21 cellular contexts compared by ENCODE assay signal in the genomic region with DNA sequence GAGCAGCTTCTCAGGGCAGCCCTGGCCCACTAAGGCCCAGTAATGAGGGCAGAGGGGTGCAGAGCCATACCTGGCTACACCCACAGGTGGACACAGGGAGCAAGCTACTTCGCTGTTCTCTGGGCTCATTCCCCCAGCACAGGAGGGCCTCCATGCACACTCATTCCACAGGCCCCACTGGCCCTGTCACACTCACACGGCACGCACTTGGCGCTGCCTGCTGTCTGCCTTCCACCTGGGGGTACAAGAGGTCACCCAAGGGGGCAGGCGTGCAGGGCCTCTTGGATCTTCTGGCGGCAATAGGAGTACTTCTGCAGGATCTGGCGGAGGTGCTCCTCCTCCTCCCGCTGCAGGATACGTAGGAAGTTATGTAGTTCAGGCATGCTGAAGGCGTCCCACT. TPM values are rescaled to one million over a fixed set of nuclear protein-coding genes. Genes with fewer than 3 reads are reported as not detected.
DNase-seq lines count a peak whose midpoint lies in the region; ATAC-seq, FAIRE-seq and TF ChIP-seq lines count a peak whose summit lies in the region.
"Had no signal": no experiment of that assay in that cellular context is flagged by ENCODE, and none has a peak within 500 bp of the region (broad histone marks: within the 10 kb centered on the region; RNA-seq: fewer than 3 reads in every experiment).

No MANE protein-coding gene starts in this region.

- H3K4me3 ChIP-seq in AG04450 (ENCODE audit: low read depth, low read length): no peak overlapping the region
- H3K4me3 ChIP-seq in K562: no peak overlapping the region
- peak overlapping the region in 1 of 2 donors; percentile 28 for H3K4me3 ChIP-seq in neuronal stem cell (ENCODE audit: low read length in 2 of 2)
- H3K4me3 ChIP-seq: MG63, Peyer's patch had no signal

- H2BK5ac ChIP-seq in neuronal stem cell (ENCODE audit: low read length): no peak overlapping the region

- intact Hi-C loops in K562 (cut with micrococcal nuclease): no loop called here

- H3K27ac Mint-ChIP-seq in activated T-cell treated with anti-CD3 and anti-CD28 coated beads, Interleukin-2, amount 50 U/mL, for 24 hours: peak overlapping the region; percentile 40
- H3K27ac Mint-ChIP-seq: HFFc6 had no signal

- H2BK120ac ChIP-seq in neuronal stem cell (ENCODE audit: low read depth, low read length): no peak overlapping the region

- FAIRE-seq in K562 (lab: Jason Lieb, UNC): no peak
- FAIRE-seq: A204.1, D721Med, GM12891 had no signal

- no peak for ATAC-seq in K562
- no peak for ATAC-seq in GM18907 (IDR thresholded peaks at IDR 0.05; ENCODE audit: unreplicated experiment)

- no peak overlapping the region for H3K4ac ChIP-seq in neuronal stem cell (ENCODE audit: low read length)

- peaks cover 45% of the 10 kb centered on the region for H3K79me2 ChIP-seq in K562 (ENCODE audit: control insufficient read depth, insufficient read depth, low read length)

- TF ChIP-seq POLR2A in K562 (conservative IDR thresholded peaks at IDR 0.05): no peak

- peaks cover 47% of the 10 kb centered on the region for H3K4me1 Mint-ChIP-seq in activated T-cell treated with anti-CD3 and anti-CD28 coated beads, Interleukin-2, amount 50 U/mL, for 24 hours (ENCODE audit: low read depth)

- TF ChIP-seq CTCF in AG04450 (IDR thresholded peaks at IDR 0.05; ENCODE audit: low read depth, low read length): no peak
- no peak for TF ChIP-seq CTCF in K562 (IDR thresholded peaks at IDR 0.05 in 2 of 3, conservative IDR thresholded peaks at IDR 0.05 in 1 of 3; ENCODE audit: insufficient read depth in 2 of 3, low read depth in 1 of 3, low read length in 3 of 3)

- POLR2A ChIA-PET in AG04450 (lab: Yijun Ruan, JAX): interaction anchor here (0.6 kb wide), 1 partner anchor 11 kb away, joined by 3 read pairs; no protein-coding TSS in a partner anchor
- POLR2A ChIA-PET in K562 (lab: Yijun Ruan, JAX): interaction anchor here (0.9 to 1.8 kb wide), 4 partner anchors 9 to 24 kb away, joined by 3 to 5 read pairs (median 4); no protein-coding TSS in a partner anchor

- H3K4me1 ChIP-seq in K562 (replicated peaks in 1 of 2; ENCODE audit: control insufficient read depth in 2 of 2, insufficient read depth in 2 of 2, low read length in 2 of 2) (peaks cover 14 to 17% of the 10 kb centered on the region in 2 experiments; a peak in 4 of 5 replicates), neuronal stem cell (ENCODE audit: control insufficient read depth in 2 of 2, insufficient read depth in 1 of 2, low read depth in 1 of 2, low read length in 2 of 2) (peaks cover 3 to 6% of the 10 kb centered on the region in 2 donors)
- H3K4me1 ChIP-seq: BE2C had no signal

- no peak overlapping the region for H3K4me3 Mint-ChIP-seq in activated T-cell treated with anti-CD3 and anti-CD28 coated beads, Interleukin-2, amount 50 U/mL, for 24 hours
- H3K4me3 Mint-ChIP-seq: HFFc6 had no signal

- in situ Hi-C loops in K562 (cut with MboI): no loop called here
- in situ Hi-C loops in G401 (cut with HindIII; ENCODE audit: low sequenced_read_pairs): no loop called here

- H4K91ac ChIP-seq in neuronal stem cell (ENCODE audit: low read depth, low read length, poor library complexity): no peak overlapping the region

- H3K27ac ChIP-seq in AG04450 (ENCODE audit: low read depth, low read length): peak overlapping the region; percentile 11
- H3K27ac ChIP-seq in K562 (ENCODE audit: extremely low read depth, low read depth, low read length): no peak overlapping the region
- H3K27ac ChIP-seq in neuronal stem cell (replicated peaks; ENCODE audit: low read length): no peak overlapping the region

- H2AK5ac ChIP-seq in neuronal stem cell (ENCODE audit: low read depth, low read length): no peak overlapping the region

- no peak for TF ChIP-seq RAD21 in K562 (CRISPR knock-in tag; conservative IDR thresholded peaks at IDR 0.05 in 1 of 2, IDR thresholded peaks at IDR 0.05 in 1 of 2)

- H3K14ac ChIP-seq in neuronal stem cell (ENCODE audit: low read length): no peak overlapping the region

- H2BK12ac ChIP-seq in neuronal stem cell (ENCODE audit: low read length): no peak overlapping the region

- CTCF ChIA-PET in AG04450 (lab: Charles Lee) (interaction anchor here (1.1 to 1.5 kb wide), 2 partner anchors 9 to 136 kb away, joined by 3 to 5 read pairs; no protein-coding TSS in a partner anchor), K562 (lab: Yijun Ruan, JAX; ENCODE audit: low intra/inter-chr PET ratio) (no interaction called here)

- peaks cover 71% of the 10 kb centered on the region; the same call in 2 of the 3 replicates for H3K36me3 ChIP-seq in K562 (ENCODE audit: control insufficient read depth, insufficient read depth, low read length)
- H3K36me3 ChIP-seq in neuronal stem cell (replicated peaks in 1 of 2; ENCODE audit: control insufficient read depth in 2 of 2, insufficient read depth in 2 of 2, low read length in 2 of 2): peaks cover 40 to 70% of the 10 kb centered on the region in 2 donors

- WGBS in K562 (ENCODE audit: insufficient coverage, low coverage, missing lambda C conversion rate): 100% methylated on average over 4 of the region's 10 CpGs
- WGBS in neuronal stem cell (ENCODE audit: extremely low coverage in 2 of 2, insufficient read length in 2 of 2, insufficient replicate concordance in 1 of 2), 2 donors: no CpG with 5 or more reads among the region's 10 CpGs

- peaks cover 90% of the 10 kb centered on the region for H3K36me3 Mint-ChIP-seq in activated T-cell treated with anti-CD3 and anti-CD28 coated beads, Interleukin-2, amount 50 U/mL, for 24 hours (ENCODE audit: low read depth)

- H3K27me3 Mint-ChIP-seq in activated T-cell treated with anti-CD3 and anti-CD28 coated beads, Interleukin-2, amount 50 U/mL, for 24 hours: no peaks in the 10 kb centered on the region

- no peak for DNase-seq in activated T-cell treated with anti-CD3 and anti-CD28 coated beads, Interleukin-2, amount 50 U/mL, for 24 hours
- DNase-seq in activated T-cell treated with anti-CD3 and anti-CD28 coated beads for 4 hours (no peak), AG04450 (ENCODE audit: low read depth, low spot score) (no peak), K562 (ENCODE audit: extremely low read depth in 1 of 4, low spot score in 3 of 4) (no peak), neuronal stem cell (ENCODE audit: low spot score) (no peak), G401 (ENCODE audit: low spot score) (no peak)
- DNase-seq: BE2C, DMS79, H7, HFFc6, MG63, NCI-H1048, NCI-H1417 treated with DMSO at 0.1 percent for 48 hours, NCI-H187, NCI-H446, NCI-H526, Peyer's patch had no signal

- H3K9ac ChIP-seq in K562 (ENCODE audit: insufficient read depth in 1 of 2, low read depth in 2 of 2, low read length in 2 of 2): peak overlapping the region in 1 of 2 experiments; percentile 28; a peak in 1 of 4 replicates
- no peak overlapping the region for H3K9ac ChIP-seq in neuronal stem cell (ENCODE audit: low read depth, low read length, poor library complexity)

- no peak overlapping the region for H3K23ac ChIP-seq in neuronal stem cell (ENCODE audit: low read depth, low read length, poor library complexity)

- H3K79me1 ChIP-seq in neuronal stem cell (ENCODE audit: low read depth, low read length): peaks cover 10% of the 10 kb centered on the region

- peaks cover 18% of the 10 kb centered on the region for H4K20me1 ChIP-seq in K562 (replicated peaks; ENCODE audit: control insufficient read depth, insufficient read depth, low read length)

- H3K4me2 ChIP-seq in K562 (ENCODE audit: insufficient read depth, low read length) (no peak overlapping the region), neuronal stem cell (ENCODE audit: insufficient read depth, low read length, poor library complexity, severe bottlenecking) (no peak overlapping the region)

- peaks cover 4% of the 10 kb centered on the region for H3K9me1 ChIP-seq in K562 (ENCODE audit: control insufficient read depth, insufficient read depth, low read length)

- H2AFZ ChIP-seq in K562 (ENCODE audit: low read depth, low read length) (no peak overlapping the region), neuronal stem cell (ENCODE audit: low read length) (no peak overlapping the region)

- H4K8ac ChIP-seq in neuronal stem cell (ENCODE audit: low read depth, low read length): peak overlapping the region; percentile 70

- TF ChIP-seq EP300 in K562 (IDR thresholded peaks at IDR 0.05; ENCODE audit: low read length): no peak

- H3K27me3 ChIP-seq in AG04450 (ENCODE audit: control insufficient read depth, insufficient read depth, low read length): no peaks in the 10 kb centered on the region
- H3K27me3 ChIP-seq in K562 (ENCODE audit: control insufficient read depth in 2 of 2, insufficient read depth in 2 of 2, low read length in 2 of 2): no peaks in the 10 kb centered on the region
- H3K27me3 ChIP-seq in neuronal stem cell (ENCODE audit: control insufficient read depth in 3 of 3, insufficient read depth in 3 of 3, low read depth in 1 of 3, low read length in 3 of 3): no peaks in the 10 kb centered on the region
- H3K27me3 ChIP-seq: BE2C, MG63, Peyer's patch had no signal

- no peak overlapping the region for H3K18ac ChIP-seq in neuronal stem cell (ENCODE audit: low read length)

- no peak overlapping the region for H2BK15ac ChIP-seq in neuronal stem cell (ENCODE audit: low read length)

- H3K9me3 Mint-ChIP-seq in activated T-cell treated with anti-CD3 and anti-CD28 coated beads, Interleukin-2, amount 50 U/mL, for 24 hours: no peaks in the 10 kb centered on the region
- H3K9me3 Mint-ChIP-seq: HFFc6 had no signal

- no TSS peak for BruUV-seq in K562 (replicated peaks; lab: Mats Ljungman, UMichigan)

- no peaks in the 10 kb centered on the region; the same call in 1 of the 2 replicates for H3K9me3 ChIP-seq in AG04450 (ENCODE audit: control insufficient read depth, insufficient read depth, low read length)
- H3K9me3 ChIP-seq in K562 (replicated peaks; ENCODE audit: control insufficient read depth, insufficient read depth, low read depth, low read length): no peaks in the 10 kb centered on the region
- H3K9me3 ChIP-seq in neuronal stem cell (replicated peaks in 1 of 2; ENCODE audit: control insufficient read depth in 2 of 2, insufficient read depth in 1 of 2, low read depth in 1 of 2, low read length in 2 of 2): no peaks in the 10 kb centered on the region
- H3K9me3 ChIP-seq: BE2C, MG63, Peyer's patch had no signal

RNA-seq across cellular contexts. Expression of a gene that starts 2.3 kb away (rescaled TPM):
- 25.3 and 28.1 TPM in 2 replicates for polyA plus RNA-seq in AG04450 (2011; rRNA removed)
- polyA minus RNA-seq in AG04450 (2011; rRNA and poly(A)+ RNA removed): 12.1 and 16.6 TPM in 2 replicates
- total RNA-seq in K562 (2011; cell fraction: chromatin; rRNA removed; ENCODE audit: low replicate concordance): 4.5 and 14.6 TPM in 2 replicates
- 13.3 and 14.6 TPM in 2 replicates for total RNA-seq in K562 (2011; cell fraction: nucleolus; rRNA removed)
- 12.8 and 17.5 TPM in 2 replicates for total RNA-seq in K562 (2011; cell fraction: nucleoplasm; rRNA removed)
- total RNA-seq in K562 (2014; rRNA removed): 39.9 TPM in 2 replicates
- total RNA-seq in K562 (2014; rRNA removed; fragmentation: Illumina TruSeq; extraction: Trizol): 14.5 and 16.1 TPM in 2 replicates
- 17.2 and 18.5 TPM in 2 replicates for total RNA-seq in K562 (2015; rRNA removed; fragmentation: Illumina TruSeq; extraction: Trizol)
- total RNA-seq in K562 (2021): 24.6 and 25.8 TPM in 2 replicates
- polyA plus RNA-seq in K562 (2011; rRNA removed): 28.0 and 28.4 TPM in 2 replicates
- polyA plus RNA-seq in K562 (2011; cell fraction: cytosol; rRNA removed): 37.6 and 58.4 TPM in 2 replicates
- polyA plus RNA-seq in K562 (2011; cell fraction: nucleus; rRNA removed): 21.9 and 23.6 TPM in 2 replicates
- polyA plus RNA-seq in K562 (2012): 19.2 and 26.6 TPM in 2 replicates
- 24.2 and 26.1 TPM in 2 replicates for polyA plus RNA-seq in K562 (2014; fragmentation: Illumina TruSeq; extraction: Trizol)
- polyA plus RNA-seq in K562 (2014; fragmentation: Nextera tagmentation; extraction: Ambion mirVana): 1 to 10 TPM; 2.8 to 4.4 TPM
- 60.5 and 67.5 TPM in 2 replicates for polyA plus RNA-seq in K562 (2014; rRNA removed)
- 7.5 and 10.5 TPM in 2 replicates for polyA minus RNA-seq in K562 (2011; rRNA and poly(A)+ RNA removed)
- 5.4 and 8.1 TPM in 2 replicates for polyA minus RNA-seq in K562 (2011; cell fraction: cytosol; rRNA and poly(A)+ RNA removed)
- 4.4 and 6.6 TPM in 2 replicates for polyA minus RNA-seq in K562 (2011; cell fraction: nucleus; rRNA and poly(A)+ RNA removed)
- polyA plus RNA-seq in neuronal stem cell (2013, experiment 1 of 2): 28.3 TPM
- 27.7 TPM for polyA plus RNA-seq in neuronal stem cell (2013, experiment 2 of 2)
- 45.0 and 45.4 TPM in 2 replicates for total RNA-seq in G401 (2014; rRNA removed; shearing (Covaris generic))

RNA-seq across cellular contexts. Expression of a gene that starts 7.8 kb away (rescaled TPM):
- polyA plus RNA-seq in AG04450 (2011; rRNA removed) (46.6 and 59.7 TPM in 2 replicates), K562 (2011; rRNA removed) (13.4 and 18.8 TPM in 2 replicates), K562 (2014; fragmentation: Illumina TruSeq; extraction: Trizol) (10.2 and 13.1 TPM in 2 replicates), K562 (2014; fragmentation: Nextera tagmentation; extraction: Ambion mirVana) (under 1 TPM in 1 of 2 experiments, not detected in 1; 0.36 TPM), K562 (2014; rRNA removed) (11.4 and 19.4 TPM in 2 replicates)
- 29.2 and 44.3 TPM in 2 replicates for polyA minus RNA-seq in AG04450 (2011; rRNA and poly(A)+ RNA removed)
- 8.0 and 38.1 TPM in 2 replicates for total RNA-seq in K562 (2011; cell fraction: chromatin; rRNA removed; ENCODE audit: low replicate concordance)
- total RNA-seq in K562 (2011; cell fraction: nucleolus; rRNA removed): 51.5 and 52.6 TPM in 2 replicates
- 19.1 and 27.8 TPM in 2 replicates for total RNA-seq in K562 (2011; cell fraction: nucleoplasm; rRNA removed)
- total RNA-seq in K562 (2014; rRNA removed) (18.4 and 22.7 TPM in 2 replicates), K562 (2014; rRNA removed; fragmentation: Illumina TruSeq; extraction: Trizol) (3.1 and 4.0 TPM in 2 replicates), K562 (2015; rRNA removed; fragmentation: Illumina TruSeq; extraction: Trizol) (11.2 and 11.4 TPM in 2 replicates), K562 (2021) (12.4 and 13.3 TPM in 2 replicates)
- polyA plus RNA-seq in K562 (2011; cell fraction: cytosol; rRNA removed): 24.8 and 51.5 TPM in 2 replicates
- 18.0 and 26.1 TPM in 2 replicates for polyA plus RNA-seq in K562 (2011; cell fraction: nucleus; rRNA removed)
- polyA plus RNA-seq in K562 (2012): 10.3 and 10.6 TPM in 2 replicates
- polyA minus RNA-seq in K562 (2011; rRNA and poly(A)+ RNA removed): 9.3 and 12.8 TPM in 2 replicates
- polyA minus RNA-seq in K562 (2011; cell fraction: cytosol; rRNA and poly(A)+ RNA removed): 13.1 and 14.7 TPM in 2 replicates
- polyA minus RNA-seq in K562 (2011; cell fraction: nucleus; rRNA and poly(A)+ RNA removed): 14.7 and 16.8 TPM in 2 replicates
- polyA plus RNA-seq in neuronal stem cell (2013, experiment 1 of 2): 51.4 TPM
- polyA plus RNA-seq in neuronal stem cell (2013, experiment 2 of 2): 52.0 TPM
- 91.0 and 99.0 TPM in 2 replicates for total RNA-seq in G401 (2014; rRNA removed; shearing (Covaris generic))

RNA-seq across cellular contexts. Expression of a gene that starts 10.3 kb away (rescaled TPM):
- polyA plus RNA-seq in AG04450 (2011; rRNA removed): 25.1 and 26.5 TPM in 2 replicates
- 10.8 and 13.7 TPM in 2 replicates for polyA minus RNA-seq in AG04450 (2011; rRNA and poly(A)+ RNA removed)
- total RNA-seq in K562 (2011; cell fraction: chromatin; rRNA removed; ENCODE audit: low replicate concordance): 39.9 and 84.0 TPM in 2 replicates
- 79.0 and 79.5 TPM in 2 replicates for total RNA-seq in K562 (2011; cell fraction: nucleolus; rRNA removed)
- 56.5 and 60.1 TPM in 2 replicates for total RNA-seq in K562 (2011; cell fraction: nucleoplasm; rRNA removed)
- 38.6 and 51.1 TPM in 2 replicates for total RNA-seq in K562 (2014; rRNA removed)
- 14.5 and 15.3 TPM in 2 replicates for total RNA-seq in K562 (2014; rRNA removed; fragmentation: Illumina TruSeq; extraction: Trizol)
- total RNA-seq in K562 (2015; rRNA removed; fragmentation: Illumina TruSeq; extraction: Trizol): 22.1 and 24.6 TPM in 2 replicates
- 32.5 and 32.9 TPM in 2 replicates for total RNA-seq in K562 (2021)
- 57.1 and 75.8 TPM in 2 replicates for polyA plus RNA-seq in K562 (2011; rRNA removed)
- 67.7 and 69.8 TPM in 2 replicates for polyA plus RNA-seq in K562 (2011; cell fraction: cytosol; rRNA removed)
- 96.6 and 97.5 TPM in 2 replicates for polyA plus RNA-seq in K562 (2011; cell fraction: nucleus; rRNA removed)
- 31.0 and 45.4 TPM in 2 replicates for polyA plus RNA-seq in K562 (2012)
- 22.8 and 27.7 TPM in 2 replicates for polyA plus RNA-seq in K562 (2014; fragmentation: Illumina TruSeq; extraction: Trizol)
- 1 to 10 TPM; 3.6 to 7.0 TPM for polyA plus RNA-seq in K562 (2014; fragmentation: Nextera tagmentation; extraction: Ambion mirVana)
- polyA plus RNA-seq in K562 (2014; rRNA removed): 50.8 and 56.8 TPM in 2 replicates
- polyA minus RNA-seq in K562 (2011; rRNA and poly(A)+ RNA removed): 15.3 and 20.9 TPM in 2 replicates
- polyA minus RNA-seq in K562 (2011; cell fraction: cytosol; rRNA and poly(A)+ RNA removed): 18.1 and 21.2 TPM in 2 replicates
- 22.6 and 30.2 TPM in 2 replicates for polyA minus RNA-seq in K562 (2011; cell fraction: nucleus; rRNA and poly(A)+ RNA removed)
- polyA plus RNA-seq in neuronal stem cell (2013, experiment 1 of 2): 8.5 TPM
- polyA plus RNA-seq in neuronal stem cell (2013, experiment 2 of 2): 8.5 TPM
- 23.2 and 31.8 TPM in 2 replicates for total RNA-seq in G401 (2014; rRNA removed; shearing (Covaris generic))

RNA-seq across cellular contexts. Expression of a gene that starts 15.2 kb away (rescaled TPM):
- polyA plus RNA-seq in AG04450 (2011; rRNA removed) (0.87 and 1.1 TPM in 2 replicates), K562 (2011; rRNA removed) (0.93 and 2.8 TPM in 2 replicates), K562 (2014; fragmentation: Illumina TruSeq; extraction: Trizol) (0.46 and 0.70 TPM in 2 replicates), K562 (2014; fragmentation: Nextera tagmentation; extraction: Ambion mirVana) (under 1 TPM; 0.20 to 0.29 TPM), K562 (2014; rRNA removed) (0.88 TPM in 2 replicates)
- polyA minus RNA-seq in AG04450 (2011; rRNA and poly(A)+ RNA removed): 1.7 and 2.0 TPM in 2 replicates
- total RNA-seq in K562 (2011; cell fraction: chromatin; rRNA removed; ENCODE audit: low replicate concordance): 4.5 and 12.0 TPM in 2 replicates
- total RNA-seq in K562 (2011; cell fraction: nucleolus; rRNA removed): 9.2 and 9.7 TPM in 2 replicates
- 4.2 and 5.0 TPM in 2 replicates for total RNA-seq in K562 (2011; cell fraction: nucleoplasm; rRNA removed)
- total RNA-seq in K562 (2014; rRNA removed) (2.7 and 2.8 TPM in 2 replicates), K562 (2014; rRNA removed; fragmentation: Illumina TruSeq; extraction: Trizol) (0.35 and 0.51 TPM in 2 replicates), K562 (2015; rRNA removed; fragmentation: Illumina TruSeq; extraction: Trizol) (0.36 and 0.60 TPM in 2 replicates), K562 (2021) (1.1 and 1.3 TPM in 2 replicates)
- polyA plus RNA-seq in K562 (2011; cell fraction: cytosol; rRNA removed): 1.1 and 1.7 TPM in 2 replicates
- polyA plus RNA-seq in K562 (2011; cell fraction: nucleus; rRNA removed): 9.1 and 11.3 TPM in 2 replicates
- 0.99 and 1.8 TPM in 2 replicates for polyA plus RNA-seq in K562 (2012)
- polyA minus RNA-seq in K562 (2011; rRNA and poly(A)+ RNA removed): 0.30 and 0.35 TPM in 2 replicates
- polyA minus RNA-seq in K562 (2011; cell fraction: cytosol; rRNA and poly(A)+ RNA removed): not detected in 2 replicates
- 1.5 and 3.0 TPM in 2 replicates for polyA minus RNA-seq in K562 (2011; cell fraction: nucleus; rRNA and poly(A)+ RNA removed)
- polyA plus RNA-seq in neuronal stem cell (2013, experiment 1 of 2): 2.0 TPM
- polyA plus RNA-seq in neuronal stem cell (2013, experiment 2 of 2): 1.6 TPM
- 10.1 TPM in 1 of 2 replicates, not detected in the other for total RNA-seq in G401 (2014; rRNA removed; shearing (Covaris generic))

RNA-seq across cellular contexts. Expression of a gene that starts 20.2 kb away (rescaled TPM):
- polyA plus RNA-seq in AG04450 (2011; rRNA removed) (25.6 and 30.2 TPM in 2 replicates), K562 (2011; rRNA removed) (40.4 and 47.7 TPM in 2 replicates), K562 (2014; fragmentation: Illumina TruSeq; extraction: Trizol) (23.2 and 24.4 TPM in 2 replicates), K562 (2014; fragmentation: Nextera tagmentation; extraction: Ambion mirVana) (10 to 100 TPM; 27.5 to 40.4 TPM), K562 (2014; rRNA removed) (26.0 and 33.8 TPM in 2 replicates)
- 23.7 and 34.8 TPM in 2 replicates for polyA minus RNA-seq in AG04450 (2011; rRNA and poly(A)+ RNA removed)
- total RNA-seq in K562 (2011; cell fraction: chromatin; rRNA removed; ENCODE audit: low replicate concordance): 31.9 and 82.5 TPM in 2 replicates
- total RNA-seq in K562 (2011; cell fraction: nucleolus; rRNA removed): 54.7 and 55.0 TPM in 2 replicates
- 34.4 and 38.9 TPM in 2 replicates for total RNA-seq in K562 (2011; cell fraction: nucleoplasm; rRNA removed)
- total RNA-seq in K562 (2014; rRNA removed) (23.1 and 35.9 TPM in 2 replicates), K562 (2014; rRNA removed; fragmentation: Illumina TruSeq; extraction: Trizol) (14.9 and 17.4 TPM in 2 replicates), K562 (2015; rRNA removed; fragmentation: Illumina TruSeq; extraction: Trizol) (18.1 and 23.1 TPM in 2 replicates), K562 (2021) (17.6 and 25.4 TPM in 2 replicates)
- polyA plus RNA-seq in K562 (2011; cell fraction: cytosol; rRNA removed): 43.2 and 60.1 TPM in 2 replicates
- polyA plus RNA-seq in K562 (2011; cell fraction: nucleus; rRNA removed): 134 and 144 TPM in 2 replicates
- polyA plus RNA-seq in K562 (2012): 21.5 and 25.0 TPM in 2 replicates
- polyA minus RNA-seq in K562 (2011; rRNA and poly(A)+ RNA removed): 26.6 and 39.0 TPM in 2 replicates
- polyA minus RNA-seq in K562 (2011; cell fraction: cytosol; rRNA and poly(A)+ RNA removed): 14.7 and 14.8 TPM in 2 replicates
- 22.8 and 39.8 TPM in 2 replicates for polyA minus RNA-seq in K562 (2011; cell fraction: nucleus; rRNA and poly(A)+ RNA removed)
- 19.4 TPM for polyA plus RNA-seq in neuronal stem cell (2013, experiment 1 of 2)
- polyA plus RNA-seq in neuronal stem cell (2013, experiment 2 of 2): 17.4 TPM
- total RNA-seq in G401 (2014; rRNA removed; shearing (Covaris generic)): 26.7 and 27.3 TPM in 2 replicates
